In genomic region chr6:7404546-7404945, GRCh38 we compare ENCODE assay signal across 29 cellular contexts. TPM values are rescaled to one million over a fixed set of nuclear protein-coding genes. Genes with fewer than 3 reads are reported as not detected.
"Had no signal": no experiment of that assay in that cellular context is flagged by ENCODE, and none has a peak within 500 bp of the region (broad histone marks: within the 10 kb centered on the region; RNA-seq: fewer than 3 reads in every experiment).

No MANE protein-coding gene starts in this region.

- H3K4me1 Mint-ChIP-seq: activated CD4-positive, alpha-beta T cell treated with anti-CD3 and anti-CD28 coated beads for 36 hours; activated CD8-positive, alpha-beta memory T cell treated with anti-CD3 and anti-CD28 coated beads, Interleukin-2, amount 10 ng/mL, durations not matched to agents 7 days and 5 days; activated T-helper 17 cell treated with anti-CD3 and anti-CD28 coated beads, Interleukin-2, amount 50 U/mL, for 72 hours had no signal

- H3K27me3 Mint-ChIP-seq: activated CD4-positive, alpha-beta memory T cell treated with anti-CD3 and anti-CD28 coated beads for 36 hours; activated CD4-positive, alpha-beta T cell treated with anti-CD3 and anti-CD28 coated beads for 36 hours; activated CD4-positive, alpha-beta T cell treated with anti-CD3 and anti-CD28 coated beads, Interleukin-2, amount 10 ng/mL, durations not matched to agents 24 days and 14 days; activated CD8-positive, alpha-beta memory T cell treated with anti-CD3 and anti-CD28 coated beads, Interleukin-2, amount 10 ng/mL, durations not matched to agents 7 days and 5 days; activated naive CD8-positive, alpha-beta T cell; activated T-helper 17 cell treated with anti-CD3 and anti-CD28 coated beads, Interleukin-2, amount 50 U/mL, for 72 hours; effector memory CD8-positive, alpha-beta T cell had no signal

- H3K4me3 ChIP-seq: body of pancreas, esophagus squamous epithelium had no signal

- H3K9me3 Mint-ChIP-seq: activated CD4-positive, alpha-beta memory T cell treated with anti-CD3 and anti-CD28 coated beads for 36 hours; activated CD4-positive, alpha-beta T cell treated with anti-CD3 and anti-CD28 coated beads, Interleukin-2, amount 10 ng/mL, durations not matched to agents 24 days and 14 days; activated T-helper 17 cell treated with anti-CD3 and anti-CD28 coated beads, Interleukin-2, amount 50 U/mL, for 72 hours; effector memory CD8-positive, alpha-beta T cell had no signal

- DNase-seq: activated CD4-positive, alpha-beta memory T cell treated with anti-CD3 and anti-CD28 coated beads for 36 hours; activated CD4-positive, alpha-beta T cell treated with anti-CD3 and anti-CD28 coated beads for 36 hours; activated CD4-positive, alpha-beta T cell treated with anti-CD3 and anti-CD28 coated beads, Interleukin-2, amount 10 ng/mL, durations not matched to agents 24 days and 14 days; activated CD4-positive, CD25-positive, alpha-beta regulatory T cell; activated CD4-positive, CD25-positive, alpha-beta regulatory T cell treated with anti-CD3 and anti-CD28 coated beads, Interleukin-2, amount 50 U/mL, for 72 hours; activated CD8-positive, alpha-beta memory T cell treated with anti-CD3 and anti-CD28 coated beads, Interleukin-2, amount 10 ng/mL, durations not matched to agents 7 days and 5 days; activated CD8-positive, alpha-beta memory T cell treated with anti-CD3 and anti-CD28 coated beads, Interleukin-2, amount 50 U/mL, for 4 hours; activated CD8-positive, alpha-beta T cell treated with anti-CD3 and anti-CD28 coated beads, Interleukin-2, amount 10 ng/mL, durations not matched to agents 7 days and 5 days; activated effector memory CD4-positive, alpha-beta T cell treated with Interleukin-2 at 50 U/mL for 16 hours; activated gamma-delta T cell treated with Interleukin-2 at 50 U/mL for 16 hours; activated naive CD4-positive, alpha-beta T cell treated with anti-CD3 and anti-CD28 coated beads, Interleukin-2, amount 50 U/mL, for 16 hours; activated naive CD4-positive, alpha-beta T cell treated with Interleukin-2 at 50 U/mL for 16 hours; activated T-cell treated with anti-CD3 and anti-CD28 coated beads, Interleukin-2, amount 50 U/mL, for 1 hour; amygdala; aorta; body of pancreas; caudate nucleus; cortex of kidney; dermis blood vessel endothelial cell; effector CD4-positive, alpha-beta T cell; effector memory CD8-positive, alpha-beta T cell; esophagus squamous epithelium; foreskin fibroblast; head of caudate nucleus; T-helper 2 cell had no signal

- H3K27ac Mint-ChIP-seq: activated CD4-positive, alpha-beta memory T cell treated with anti-CD3 and anti-CD28 coated beads for 36 hours; activated CD4-positive, alpha-beta T cell treated with anti-CD3 and anti-CD28 coated beads for 36 hours; activated CD4-positive, alpha-beta T cell treated with anti-CD3 and anti-CD28 coated beads, Interleukin-2, amount 10 ng/mL, durations not matched to agents 24 days and 14 days; activated CD8-positive, alpha-beta T cell treated with anti-CD3 and anti-CD28 coated beads, Interleukin-2, amount 10 ng/mL, durations not matched to agents 7 days and 5 days; activated naive CD8-positive, alpha-beta T cell; activated T-helper 17 cell treated with anti-CD3 and anti-CD28 coated beads, Interleukin-2, amount 50 U/mL, for 72 hours; effector memory CD8-positive, alpha-beta T cell had no signal

- H3K27ac ChIP-seq: body of pancreas, esophagus squamous epithelium had no signal

- H3K9me3 ChIP-seq: body of pancreas, esophagus squamous epithelium had no signal

- H3K4me1 ChIP-seq: body of pancreas, esophagus squamous epithelium had no signal

- H3K4me3 Mint-ChIP-seq: activated CD4-positive, alpha-beta memory T cell treated with anti-CD3 and anti-CD28 coated beads for 36 hours; activated CD4-positive, alpha-beta T cell treated with anti-CD3 and anti-CD28 coated beads for 36 hours; activated CD4-positive, alpha-beta T cell treated with anti-CD3 and anti-CD28 coated beads, Interleukin-2, amount 10 ng/mL, durations not matched to agents 24 days and 14 days; activated CD8-positive, alpha-beta memory T cell treated with anti-CD3 and anti-CD28 coated beads, Interleukin-2, amount 10 ng/mL, durations not matched to agents 7 days and 5 days; activated CD8-positive, alpha-beta T cell treated with anti-CD3 and anti-CD28 coated beads, Interleukin-2, amount 10 ng/mL, durations not matched to agents 7 days and 5 days; activated naive CD8-positive, alpha-beta T cell; activated T-helper 17 cell treated with anti-CD3 and anti-CD28 coated beads, Interleukin-2, amount 50 U/mL, for 72 hours; effector memory CD8-positive, alpha-beta T cell had no signal

- H3K27me3 ChIP-seq: body of pancreas, esophagus squamous epithelium had no signal

- ATAC-seq: activated CD4-positive, alpha-beta T cell treated with anti-CD3 and anti-CD28 coated beads for 36 hours; activated CD8-positive, alpha-beta memory T cell treated with anti-CD3 and anti-CD28 coated beads, Interleukin-2, amount 10 ng/mL, durations not matched to agents 7 days and 5 days; activated CD8-positive, alpha-beta T cell treated with anti-CD3 and anti-CD28 coated beads, Interleukin-2, amount 10 ng/mL, durations not matched to agents 7 days and 5 days; activated T-helper 17 cell treated with anti-CD3 and anti-CD28 coated beads, Interleukin-2, amount 50 U/mL, for 72 hours; body of pancreas; effector memory CD8-positive, alpha-beta T cell had no signal

RNA-seq across cellular contexts. Expression of gene CAGE1, which starts 15.0 kb away (rescaled TPM):
- total RNA-seq: aorta, chondrocyte, frontal cortex had no signal
